18 cellular contexts compared by ENCODE assay signal in genomic region chr6:71402101-71402500, GRCh38.
DNase-seq lines count a peak whose midpoint lies in the region; ATAC-seq, FAIRE-seq and TF ChIP-seq lines count a peak whose summit lies in the region.
"Had no signal": no experiment of that assay in that cellular context is flagged by ENCODE, and none has a peak within 500 bp of the region (broad histone marks: within the 10 kb centered on the region; RNA-seq: fewer than 3 reads in every experiment).

No MANE protein-coding gene starts in this region.

- ATAC-seq in GM18909 (IDR thresholded peaks at IDR 0.05; ENCODE audit: poor library complexity, unreplicated experiment) (peak; percentile 66), HG02973 (IDR thresholded peaks at IDR 0.05; ENCODE audit: unreplicated experiment) (no peak)
- ATAC-seq: activated naive CD4-positive, alpha-beta T cell treated with anti-CD3 and anti-CD28 coated beads, Interleukin-2, amount 50 U/mL, for 72 hours; left lobe of liver had no signal

- 60 to 66% methylated on average over 3 of the region's 3 CpGs for WGBS in thyroid gland, 2 donors

- peak overlapping the region; percentile 54 to 85 for H3K27ac ChIP-seq in kidney (ENCODE audit: low read depth in 2 of 2, low read length in 2 of 2)
- peak overlapping the region in 2 of 3 donors; percentile 92 to 97 for H3K27ac ChIP-seq in thyroid gland
- H3K27ac ChIP-seq: C4-2B, hepatocyte had no signal

- H3K4me3 ChIP-seq in kidney (ENCODE audit: low read length in 2 of 2) (peak overlapping the region; percentile 10 to 46), thyroid gland (replicated peaks in 1 of 3) (no peak overlapping the region)
- H3K4me3 ChIP-seq: hepatocyte had no signal

- no peaks in the 10 kb centered on the region for H3K27me3 ChIP-seq in thyroid gland
- H3K27me3 ChIP-seq: hepatocyte had no signal

- FAIRE-seq in kidney (lab: Jason Lieb, UNC): no peak

- intact Hi-C loops in kidney (cut with DNase I) (no loop called here), thyroid gland (cut with DNase I) (no loop called here)

- peak overlapping the region in 1 of 2 donors; percentile 54 for H3K9ac ChIP-seq in kidney (ENCODE audit: low read length in 2 of 2)

- H3K9me3 ChIP-seq in kidney (ENCODE audit: control insufficient read depth in 1 of 2, low read length in 2 of 2): no peaks in the 10 kb centered on the region
- H3K9me3 ChIP-seq in thyroid gland: no peaks in the 10 kb centered on the region

- H3K4me1 ChIP-seq in kidney (ENCODE audit: control insufficient read depth in 1 of 2, insufficient read depth in 1 of 2, low read depth in 1 of 2, low read length in 2 of 2) (peaks cover 13 to 38% of the 10 kb centered on the region in 2 donors), thyroid gland (peaks cover 37 to 48% of the 10 kb centered on the region in 2 donors)

- no peak for TF ChIP-seq POLR2A in thyroid gland (IDR thresholded peaks at IDR 0.05)

- peaks cover 4 to 22% of the 10 kb centered on the region in 2 donors for H3K36me3 ChIP-seq in kidney (ENCODE audit: control insufficient read depth in 1 of 2, insufficient read depth in 2 of 2, low read length in 2 of 2)
- H3K36me3 ChIP-seq in thyroid gland: no peaks in the 10 kb centered on the region

- DNase-seq in HK-2 (ENCODE audit: unreplicated experiment): peak; percentile 60
- DNase-seq in kidney: no peak
- DNase-seq in thyroid gland: no peak
- no peak for DNase-seq in activated T-cell treated with anti-CD3 and anti-CD28 coated beads, Interleukin-2, amount 50 U/mL, for 1 hour
- DNase-seq in CD1c-positive myeloid dendritic cell (ENCODE audit: extremely low spot score): no peak
- DNase-seq: activated CD4-positive, alpha-beta T cell treated with anti-CD3 and anti-CD28 coated beads, Interleukin-2, amount 50 U/mL, for 1 hour; activated T-cell treated with anti-CD3 and anti-CD28 coated beads, Interleukin-2, amount 50 U/mL, for 24 hours; DMS79 treated with DMSO at 0.1 percent for 48 hours; naive B cell; NCI-H1694; NCI-H446 treated with DMSO at 0.1 percent for 48 hours; stimulated activated CD4-positive, alpha-beta T cell treated with anti-CD3 and anti-CD28 coated beads, Interleukin-15, amount 100 ng/mL, for 24 hours had no signal

- TF ChIP-seq CTCF in kidney (IDR thresholded peaks at IDR 0.05; ENCODE audit: borderline replicate concordance, extremely low read depth, insufficient read depth) (no peak), thyroid gland (IDR thresholded peaks at IDR 0.05) (no peak)

Comparison
In these comparisons a context has a peak if more than half of its experiments do, and no peak if none do; other contexts are left out.
1. H3K4me3 ChIP-seq: peak in kidney (2 of 2); none in thyroid gland (0 of 3).